ENCODE assay signal across 18 cellular contexts in the genomic region with DNA sequence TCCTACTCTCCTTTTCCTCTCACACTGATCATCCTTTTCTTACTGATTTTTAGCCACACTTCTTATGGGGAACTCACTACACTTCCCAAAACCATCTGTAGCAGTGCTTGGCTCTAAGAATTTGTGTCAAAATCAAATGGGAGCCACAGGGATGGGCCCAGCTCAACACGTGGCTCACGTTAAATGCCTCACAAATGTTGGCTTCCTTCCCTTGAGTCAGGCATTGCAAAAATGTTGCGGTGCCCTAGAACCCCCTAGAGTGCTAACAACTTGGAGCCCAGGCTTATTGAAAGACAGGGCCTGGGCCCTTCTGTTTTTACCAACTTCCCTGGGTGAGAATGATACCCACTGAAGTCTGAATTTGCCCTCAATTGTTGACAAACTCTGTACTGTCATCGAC.
DNase-seq lines count a peak whose midpoint lies in the region; ATAC-seq and TF ChIP-seq lines count a peak whose summit lies in the region.
"Had no signal": no experiment of that assay in that cellular context is flagged by ENCODE, and none has a peak within 500 bp of the region (broad histone marks: within the 10 kb centered on the region; RNA-seq: fewer than 3 reads in every experiment).

No MANE protein-coding gene starts in this region.

- no peaks in the 10 kb centered on the region for H3K4me1 ChIP-seq in PC-3 (ENCODE audit: insufficient read depth, low read length)
- H3K4me1 ChIP-seq: BE2C had no signal

- H4K20me1 ChIP-seq in PC-3 (ENCODE audit: low read length), result no peaks in the 10 kb centered on the region

- peak overlapping the region in 3 of 5 experiments; percentile 27 to 67 (median 62) for H3K27ac Mint-ChIP-seq in brain
- H3K27ac Mint-ChIP-seq: CD8-positive, alpha-beta memory T cell had no signal

- no peak overlapping the region for H3K27ac ChIP-seq in PC-3 (ENCODE audit: low read length)
- H3K27ac ChIP-seq: 22Rv1 had no signal

- H3K9me3 Mint-ChIP-seq in brain, result peaks cover 0 to 3% (median 0%) of the 10 kb centered on the region in 5 experiments
- H3K9me3 Mint-ChIP-seq: H9 had no signal

- no peak overlapping the region for H2AFZ ChIP-seq in PC-3 (ENCODE audit: low read length)

- H3K36me3 ChIP-seq in PC-3 (ENCODE audit: low read depth, low read length), result no peaks in the 10 kb centered on the region
- H3K36me3 ChIP-seq: BE2C had no signal

- CTCF ChIA-PET in AG04449 (lab: Yijun Ruan, JAX) (no interaction called here), PC-3 (lab: Charles Lee) (no interaction called here)

- H3K4me3 ChIP-seq in AG04449 (ENCODE audit: low read depth, low read length), result no peak overlapping the region
- no peak overlapping the region for H3K4me3 ChIP-seq in PC-3 (ENCODE audit: low read length)

- no peak for TF ChIP-seq CTCF in AG04449 (IDR thresholded peaks at IDR 0.05; ENCODE audit: insufficient read depth, low read length, missing control alignments)
- no peak for TF ChIP-seq CTCF in brain (conservative IDR thresholded peaks at IDR 0.05)
- no peak for TF ChIP-seq CTCF in PC-3 (conservative IDR thresholded peaks at IDR 0.05; ENCODE audit: low read depth, low read length)
- TF ChIP-seq CTCF in GM10266 (IDR thresholded peaks at IDR 0.05; ENCODE audit: control insufficient read depth, insufficient read depth, low read depth, missing control alignments), result no peak

- H3K27me3 ChIP-seq in PC-3 (ENCODE audit: low read length), result no peaks in the 10 kb centered on the region
- H3K27me3 ChIP-seq: BE2C had no signal

- intact Hi-C loops in PC-3 (cut with micrococcal nuclease), result no loop called here

- H3K79me2 ChIP-seq in PC-3 (ENCODE audit: low read length), result no peaks in the 10 kb centered on the region

- H3K27me3 Mint-ChIP-seq in brain, result peaks cover 11% of the 10 kb centered on the region

- DNase-seq in AG04449 (ENCODE audit: low read depth, low spot score), result peak; percentile 2
- DNase-seq in EH (ENCODE audit: low read depth), result peak; percentile 40
- peak; percentile 31 for DNase-seq in myocyte (ENCODE audit: low read depth)
- DNase-seq in PC-3, result no peak
- no peak for DNase-seq in GM10266 (ENCODE audit: extremely low spot score)
- no peak for DNase-seq in Kasumi-1 (lab: John Stamatoyannopoulos, UW)
- DNase-seq: BE2C; Caco-2; CD8-positive, alpha-beta memory T cell; DMS53; GOT3; H9; IMR-90; KBM-7 had no signal

- no peaks in the 10 kb centered on the region for H3K9me3 ChIP-seq in PC-3 (ENCODE audit: low read length)
- H3K9me3 ChIP-seq: BE2C, Caco-2 had no signal

- no peak overlapping the region for H3K4me2 ChIP-seq in PC-3 (ENCODE audit: low read length)

- no peak for ATAC-seq in activated CD4-positive, CD25-positive, alpha-beta regulatory T cell treated with anti-CD3 and anti-CD28 coated beads, Interleukin-2, amount 50 U/mL, for 24 hours
- ATAC-seq in PC-3, result no peak

- no peak overlapping the region for H3K4me3 Mint-ChIP-seq in brain
- H3K4me3 Mint-ChIP-seq: CD14-positive monocyte; CD8-positive, alpha-beta memory T cell; H9 had no signal

- POLR2A ChIA-PET in AG04449 (lab: Yijun Ruan, JAX), result no interaction called here
- POLR2A ChIA-PET in PC-3 (lab: Charles Lee; ENCODE audit: unreplicated experiment), result no interaction called here

- H3K9ac ChIP-seq in PC-3 (ENCODE audit: low read length), result no peak overlapping the region

- H3K9me2 ChIP-seq in PC-3 (replicated peaks; ENCODE audit: low read length), result no peaks in the 10 kb centered on the region

- BruUV-seq in PC-3 (replicated peaks; lab: Mats Ljungman, UMichigan), result no TSS peak

- H3F3A ChIP-seq in PC-3 (ENCODE audit: low read length, unreplicated experiment), result no peaks in the 10 kb centered on the region

- H3K36me3 Mint-ChIP-seq in brain, result no peaks in the 10 kb centered on the region
- H3K36me3 Mint-ChIP-seq: CD14-positive monocyte; CD8-positive, alpha-beta memory T cell had no signal

- H3K4me1 Mint-ChIP-seq in brain, result peaks cover 24% of the 10 kb centered on the region
- H3K4me1 Mint-ChIP-seq: CD8-positive, alpha-beta memory T cell had no signal

Comparison
In these comparisons a context has a peak if more than half of its experiments do, and no peak if none do; other contexts are left out.
1. DNase-seq: peak in AG04449 (single experiment), EH (single experiment) and myocyte (single experiment); none in PC-3 (single experiment), GM10266 (single experiment) and Kasumi-1 (0 of 2).